In the genomic region with DNA sequence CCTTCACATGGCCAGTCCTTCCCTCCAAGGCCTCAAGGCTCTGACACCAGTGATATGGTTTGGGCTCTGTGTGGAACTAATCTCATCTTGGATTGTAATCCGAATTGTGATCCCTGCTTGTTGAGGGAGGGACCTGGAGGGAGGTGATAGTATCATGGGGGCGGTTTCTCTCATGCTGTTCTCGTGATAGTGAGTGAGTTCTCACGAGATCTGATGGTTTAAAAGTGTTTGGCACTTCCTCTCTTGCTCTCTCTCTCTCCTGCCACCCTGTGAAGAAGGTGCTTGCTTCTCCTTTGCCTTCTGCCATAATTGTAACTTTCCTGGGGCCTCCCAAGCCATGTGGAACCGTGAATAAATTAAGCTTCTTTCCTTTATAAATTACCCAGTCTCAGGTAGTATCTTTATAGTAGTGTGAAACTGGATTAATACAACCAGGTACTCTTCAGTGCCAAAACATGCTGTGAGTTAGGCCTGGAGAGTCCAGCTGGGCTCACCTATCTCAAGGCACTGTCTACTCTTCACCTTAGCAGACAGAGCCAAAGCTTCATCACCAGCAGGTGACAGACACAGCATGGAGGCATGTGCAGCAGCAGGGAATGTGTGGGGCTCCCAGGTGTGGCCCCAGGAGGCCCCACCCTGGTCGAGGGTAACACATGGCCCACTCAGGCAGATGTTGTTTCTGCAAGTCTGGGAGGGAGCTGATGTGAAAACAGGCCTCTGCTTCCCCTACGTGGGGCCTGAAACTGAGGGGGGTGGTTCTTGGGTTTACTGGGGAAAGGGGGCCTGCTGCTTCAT, we compare ENCODE assay signal across 27 cellular contexts.
"Had no signal": no experiment of that assay in that cellular context is flagged by ENCODE, and none has a peak within 500 bp of the region (broad histone marks: within the 10 kb centered on the region; RNA-seq: fewer than 3 reads in every experiment).

No MANE protein-coding gene starts in this region.

- H3K36me3 ChIP-seq: ascending aorta, esophagus squamous epithelium, gastroesophageal sphincter had no signal

- H3K4me3 Mint-ChIP-seq: activated CD4-positive, alpha-beta memory T cell treated with anti-CD3 and anti-CD28 coated beads for 36 hours; activated CD4-positive, alpha-beta T cell treated with anti-CD3 and anti-CD28 coated beads for 36 hours; activated CD4-positive, alpha-beta T cell treated with anti-CD3 and anti-CD28 coated beads, Interleukin-2, amount 10 ng/mL, durations not matched to agents 24 days and 14 days; activated CD8-positive, alpha-beta memory T cell treated with anti-CD3 and anti-CD28 coated beads, Interleukin-2, amount 10 ng/mL, durations not matched to agents 7 days and 5 days; activated CD8-positive, alpha-beta T cell treated with anti-CD3 and anti-CD28 coated beads, Interleukin-2, amount 10 ng/mL, durations not matched to agents 7 days and 5 days; activated naive CD4-positive, alpha-beta T cell treated with anti-CD3 and anti-CD28 coated beads for 36 hours; activated naive CD8-positive, alpha-beta T cell treated with anti-CD3 and anti-CD28 coated beads, Interleukin-2, amount 10 ng/mL, durations not matched to agents 7 days and 5 days; activated T-helper 1 cell treated with anti-CD3 and anti-CD28 coated beads, Interleukin-12 subunit alpha, Interleukin-12 subunit beta, Interleukin-2, Interleukin-4 antibody, amounts not matched to agents 30 ng/mL and 10 ng/mL and 1 ng/mL, durations not matched to agents 14 hours and 24 hours and 36 hours; brain; central memory CD8-positive, alpha-beta T cell; dendritic cell treated with granulocyte-macrophage colony-stimulating factor and Interleukin-4, amounts not matched to agents 40 ng/mL and 50 ng/mL, for 4 days; effector memory CD8-positive, alpha-beta T cell had no signal

- DNase-seq: activated CD4-positive, alpha-beta memory T cell treated with anti-CD3 and anti-CD28 coated beads for 36 hours; activated CD4-positive, alpha-beta T cell treated with anti-CD3 and anti-CD28 coated beads for 36 hours; activated CD4-positive, alpha-beta T cell treated with anti-CD3 and anti-CD28 coated beads, Interleukin-2, amount 10 ng/mL, durations not matched to agents 24 days and 14 days; activated CD4-positive, CD25-positive, alpha-beta regulatory T cell; activated CD4-positive, CD25-positive, alpha-beta regulatory T cell treated with anti-CD3 and anti-CD28 coated beads, Interleukin-2, amount 50 U/mL, for 72 hours; activated CD8-positive, alpha-beta memory T cell treated with anti-CD3 and anti-CD28 coated beads, Interleukin-2, amount 10 ng/mL, durations not matched to agents 7 days and 5 days; activated CD8-positive, alpha-beta memory T cell treated with anti-CD3 and anti-CD28 coated beads, Interleukin-2, amount 50 U/mL, for 4 hours; activated CD8-positive, alpha-beta T cell treated with anti-CD3 and anti-CD28 coated beads, Interleukin-2, amount 10 ng/mL, durations not matched to agents 7 days and 5 days; activated effector memory CD4-positive, alpha-beta T cell treated with anti-CD3 and anti-CD28 coated beads, Interleukin-2, amount 50 U/mL, for 16 hours; activated naive CD4-positive, alpha-beta T cell treated with anti-CD3 and anti-CD28 coated beads for 36 hours; activated naive CD8-positive, alpha-beta T cell treated with anti-CD3 and anti-CD28 coated beads, Interleukin-2, amount 10 ng/mL, durations not matched to agents 7 days and 5 days; activated T-cell treated with anti-CD3 and anti-CD28 coated beads, Interleukin-2, amount 50 U/mL, for 1 hour; activated T-cell treated with anti-CD3 and anti-CD28 coated beads, Interleukin-2, amount 50 U/mL, for 48 hours; dorsolateral prefrontal cortex; effector memory CD8-positive, alpha-beta T cell; esophagus squamous epithelium; foreskin melanocyte; T-helper 2 cell had no signal

- H3K36me3 Mint-ChIP-seq: activated CD4-positive, alpha-beta memory T cell treated with anti-CD3 and anti-CD28 coated beads for 36 hours; activated CD8-positive, alpha-beta memory T cell treated with anti-CD3 and anti-CD28 coated beads, Interleukin-2, amount 10 ng/mL, durations not matched to agents 7 days and 5 days; activated naive CD4-positive, alpha-beta T cell treated with anti-CD3 and anti-CD28 coated beads, Interleukin-2, amount 50 U/mL, for 72 hours; activated naive CD8-positive, alpha-beta T cell treated with anti-CD3 and anti-CD28 coated beads, Interleukin-2, amount 10 ng/mL, durations not matched to agents 7 days and 5 days; brain had no signal

- H3K27me3 ChIP-seq: ascending aorta, dorsolateral prefrontal cortex, esophagus squamous epithelium, gastroesophageal sphincter had no signal

- H3K27ac Mint-ChIP-seq: activated CD4-positive, alpha-beta memory T cell treated with anti-CD3 and anti-CD28 coated beads for 36 hours; activated CD4-positive, alpha-beta T cell treated with anti-CD3 and anti-CD28 coated beads for 36 hours; activated CD4-positive, alpha-beta T cell treated with anti-CD3 and anti-CD28 coated beads, Interleukin-2, amount 10 ng/mL, durations not matched to agents 24 days and 14 days; activated CD8-positive, alpha-beta memory T cell treated with anti-CD3 and anti-CD28 coated beads, Interleukin-2, amount 10 ng/mL, durations not matched to agents 7 days and 5 days; activated CD8-positive, alpha-beta T cell treated with anti-CD3 and anti-CD28 coated beads, Interleukin-2, amount 10 ng/mL, durations not matched to agents 7 days and 5 days; activated naive CD4-positive, alpha-beta T cell treated with anti-CD3 and anti-CD28 coated beads for 36 hours; activated naive CD4-positive, alpha-beta T cell treated with anti-CD3 and anti-CD28 coated beads, Interleukin-2, amount 50 U/mL, for 72 hours; activated naive CD8-positive, alpha-beta T cell treated with anti-CD3 and anti-CD28 coated beads, Interleukin-2, amount 10 ng/mL, durations not matched to agents 7 days and 5 days; activated T-helper 1 cell treated with anti-CD3 and anti-CD28 coated beads, Interleukin-12 subunit alpha, Interleukin-12 subunit beta, Interleukin-2, Interleukin-4 antibody, amounts not matched to agents 30 ng/mL and 10 ng/mL and 1 ng/mL, durations not matched to agents 14 hours and 24 hours and 36 hours; activated T-helper 2 cell treated with anti-CD3 and anti-CD28 coated beads, Interferon-gamma antibody, Interleukin-2, Interleukin-4, amounts not matched to agents 10 μg/mL and 5 μg/mL and 100 μg/mL, durations not matched to agents 14 hours and 24 hours and 36 hours; brain; dendritic cell treated with granulocyte-macrophage colony-stimulating factor and Interleukin-4, amounts not matched to agents 40 ng/mL and 50 ng/mL, for 4 days; effector memory CD8-positive, alpha-beta T cell had no signal

- H3K9me3 Mint-ChIP-seq: activated CD4-positive, alpha-beta memory T cell treated with anti-CD3 and anti-CD28 coated beads for 36 hours; activated CD4-positive, alpha-beta T cell treated with anti-CD3 and anti-CD28 coated beads, Interleukin-2, amount 10 ng/mL, durations not matched to agents 24 days and 14 days; activated naive CD4-positive, alpha-beta T cell treated with anti-CD3 and anti-CD28 coated beads for 36 hours; activated naive CD4-positive, alpha-beta T cell treated with anti-CD3 and anti-CD28 coated beads, Interleukin-2, amount 50 U/mL, for 72 hours; activated naive CD8-positive, alpha-beta T cell treated with anti-CD3 and anti-CD28 coated beads, Interleukin-2, amount 10 ng/mL, durations not matched to agents 7 days and 5 days; activated T-helper 1 cell treated with anti-CD3 and anti-CD28 coated beads, Interleukin-12 subunit alpha, Interleukin-12 subunit beta, Interleukin-2, Interleukin-4 antibody, amounts not matched to agents 30 ng/mL and 10 ng/mL and 1 ng/mL, durations not matched to agents 14 hours and 24 hours and 36 hours; activated T-helper 2 cell treated with anti-CD3 and anti-CD28 coated beads, Interferon-gamma antibody, Interleukin-2, Interleukin-4, amounts not matched to agents 10 μg/mL and 5 μg/mL and 100 μg/mL, durations not matched to agents 14 hours and 24 hours and 36 hours; brain; central memory CD8-positive, alpha-beta T cell; dendritic cell treated with granulocyte-macrophage colony-stimulating factor and Interleukin-4, amounts not matched to agents 40 ng/mL and 50 ng/mL, for 4 days; effector memory CD8-positive, alpha-beta T cell had no signal

- H3K9me3 ChIP-seq: ascending aorta, esophagus squamous epithelium, gastroesophageal sphincter had no signal

- H3K27ac ChIP-seq: ascending aorta, coronary artery, dorsolateral prefrontal cortex, gastroesophageal sphincter had no signal

- H3K4me1 ChIP-seq: ascending aorta, gastroesophageal sphincter had no signal

- H3K4me1 Mint-ChIP-seq: activated CD4-positive, alpha-beta T cell treated with anti-CD3 and anti-CD28 coated beads for 36 hours; activated CD4-positive, alpha-beta T cell treated with anti-CD3 and anti-CD28 coated beads, Interleukin-2, amount 10 ng/mL, durations not matched to agents 24 days and 14 days; activated CD8-positive, alpha-beta memory T cell treated with anti-CD3 and anti-CD28 coated beads, Interleukin-2, amount 10 ng/mL, durations not matched to agents 7 days and 5 days; activated naive CD8-positive, alpha-beta T cell treated with anti-CD3 and anti-CD28 coated beads, Interleukin-2, amount 10 ng/mL, durations not matched to agents 7 days and 5 days; central memory CD8-positive, alpha-beta T cell had no signal

- ATAC-seq: activated CD4-positive, alpha-beta T cell treated with anti-CD3 and anti-CD28 coated beads for 36 hours; activated CD8-positive, alpha-beta memory T cell treated with anti-CD3 and anti-CD28 coated beads, Interleukin-2, amount 10 ng/mL, durations not matched to agents 7 days and 5 days; activated CD8-positive, alpha-beta T cell treated with anti-CD3 and anti-CD28 coated beads, Interleukin-2, amount 10 ng/mL, durations not matched to agents 7 days and 5 days; activated naive CD4-positive, alpha-beta T cell treated with anti-CD3 and anti-CD28 coated beads, Interleukin-2, amount 50 U/mL, for 72 hours; effector memory CD8-positive, alpha-beta T cell; gastroesophageal sphincter had no signal

- H3K4me3 ChIP-seq: ascending aorta, coronary artery, dorsolateral prefrontal cortex, esophagus squamous epithelium, gastroesophageal sphincter had no signal

- H3K27me3 Mint-ChIP-seq: activated naive CD8-positive, alpha-beta T cell treated with anti-CD3 and anti-CD28 coated beads, Interleukin-2, amount 10 ng/mL, durations not matched to agents 7 days and 5 days had no signal
